8 cellular contexts compared by ENCODE assay signal in genomic region chr2:6421094-6421493, GRCh38.
"Had no signal": no experiment of that assay in that cellular context is flagged by ENCODE, and none has a peak within 500 bp of the region (broad histone marks: within the 10 kb centered on the region; RNA-seq: fewer than 3 reads in every experiment).

No MANE protein-coding gene starts in this region.

- DNase-seq: H7, HFFc6, KG1 had no signal

- H3K9me3 ChIP-seq: HAP-1 had no signal

- H3K36me3 ChIP-seq: HAP-1 had no signal

- ATAC-seq: GM23338, HCT116, HepG2 had no signal

- H2AFZ ChIP-seq: GM23338 had no signal

- H3K4me2 ChIP-seq: GM23338 had no signal

- H3K4me3 ChIP-seq: GM23338, HAP-1 had no signal

- H3K27ac ChIP-seq: HL-60 had no signal
